In the genomic region with DNA sequence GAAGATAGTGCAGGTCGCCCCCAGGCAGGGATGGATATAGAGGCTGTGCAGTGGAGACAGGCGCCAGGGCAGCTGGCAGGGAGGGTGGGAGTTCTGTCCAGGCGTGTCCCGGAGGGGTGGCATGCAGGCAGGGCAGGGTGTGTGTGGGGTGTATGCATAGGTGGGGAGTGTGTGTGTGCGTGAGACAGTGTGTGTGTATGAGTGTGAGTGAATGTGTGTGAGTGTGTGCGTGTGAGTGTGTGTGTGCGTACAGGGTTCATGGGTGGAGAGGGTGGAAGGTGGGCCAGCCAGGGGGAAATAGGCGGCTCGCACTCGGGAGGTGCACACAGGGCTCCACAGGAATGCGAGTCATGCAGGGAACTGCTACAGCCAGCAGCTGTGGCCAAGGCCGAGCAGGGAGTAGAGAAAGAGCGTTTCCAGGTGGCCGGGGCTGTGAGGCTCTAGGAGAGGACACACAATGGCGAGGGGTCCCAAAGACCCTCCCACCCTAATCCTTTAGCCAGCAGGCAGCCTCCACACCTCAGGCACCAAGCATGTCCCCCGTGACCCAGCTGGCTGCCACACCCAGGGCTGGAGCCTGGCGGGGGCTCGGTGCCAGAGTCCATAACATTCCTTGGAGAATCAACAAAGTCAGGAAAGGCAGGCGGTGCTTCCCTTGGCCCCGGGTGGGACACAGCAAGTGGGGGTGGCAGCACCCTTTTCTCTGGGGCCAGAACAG, we compare ENCODE assay signal across 1 cellular context.
TF ChIP-seq lines count a peak whose summit lies in the region.

No MANE protein-coding gene starts in this region.

TF ChIP-seq in HepG2, 621 proteins besides CTCF, POLR2A, EP300 and RAD21 (continued from another document and continues in another):
- TF ChIP-seq, protein P1, sequence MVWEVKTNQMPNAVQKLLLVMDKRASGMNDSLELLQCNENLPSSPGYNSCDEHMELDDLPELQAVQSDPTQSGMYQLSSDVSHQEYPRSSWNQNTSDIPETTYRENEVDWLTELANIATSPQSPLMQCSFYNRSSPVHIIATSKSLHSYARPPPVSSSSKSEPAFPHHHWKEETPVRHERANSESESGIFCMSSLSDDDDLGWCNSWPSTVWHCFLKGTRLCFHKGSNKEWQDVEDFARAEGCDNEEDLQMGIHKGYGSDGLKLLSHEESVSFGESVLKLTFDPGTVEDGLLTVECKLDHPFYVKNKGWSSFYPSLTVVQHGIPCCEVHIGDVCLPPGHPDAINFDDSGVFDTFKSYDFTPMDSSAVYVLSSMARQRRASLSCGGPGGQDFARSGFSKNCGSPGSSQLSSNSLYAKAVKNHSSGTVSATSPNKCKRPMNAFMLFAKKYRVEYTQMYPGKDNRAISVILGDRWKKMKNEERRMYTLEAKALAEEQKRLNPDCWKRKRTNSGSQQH (CRISPR knock-in tag; IDR thresholded peaks at IDR 0.05; ENCODE audit: low read depth): no peak
- no peak for TF ChIP-seq ESRRA (CRISPR knock-in tag; IDR thresholded peaks at IDR 0.05; ENCODE audit: low read depth)
- no peak for TF ChIP-seq ZFY (CRISPR knock-in tag; IDR thresholded peaks at IDR 0.05)
- TF ChIP-seq, protein P2, sequence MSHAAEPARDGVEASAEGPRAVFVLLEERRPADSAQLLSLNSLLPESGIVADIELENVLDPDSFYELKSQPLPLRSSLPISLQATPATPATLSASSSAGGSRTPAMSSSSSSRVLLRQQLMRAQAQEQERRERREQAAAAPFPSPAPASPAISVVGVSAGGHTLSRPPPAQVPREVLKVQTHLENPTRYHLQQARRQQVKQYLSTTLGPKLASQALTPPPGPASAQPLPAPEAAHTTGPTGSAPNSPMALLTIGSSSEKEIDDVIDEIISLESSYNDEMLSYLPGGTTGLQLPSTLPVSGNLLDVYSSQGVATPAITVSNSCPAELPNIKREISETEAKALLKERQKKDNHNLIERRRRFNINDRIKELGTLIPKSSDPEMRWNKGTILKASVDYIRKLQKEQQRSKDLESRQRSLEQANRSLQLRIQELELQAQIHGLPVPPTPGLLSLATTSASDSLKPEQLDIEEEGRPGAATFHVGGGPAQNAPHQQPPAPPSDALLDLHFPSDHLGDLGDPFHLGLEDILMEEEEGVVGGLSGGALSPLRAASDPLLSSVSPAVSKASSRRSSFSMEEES (CRISPR knock-in tag; IDR thresholded peaks at IDR 0.05): peak; percentile 79
- TF ChIP-seq HOXA3 (CRISPR knock-in tag; IDR thresholded peaks at IDR 0.05): no peak; the same call in 1 of the 2 replicates
- TF ChIP-seq, protein P3, sequence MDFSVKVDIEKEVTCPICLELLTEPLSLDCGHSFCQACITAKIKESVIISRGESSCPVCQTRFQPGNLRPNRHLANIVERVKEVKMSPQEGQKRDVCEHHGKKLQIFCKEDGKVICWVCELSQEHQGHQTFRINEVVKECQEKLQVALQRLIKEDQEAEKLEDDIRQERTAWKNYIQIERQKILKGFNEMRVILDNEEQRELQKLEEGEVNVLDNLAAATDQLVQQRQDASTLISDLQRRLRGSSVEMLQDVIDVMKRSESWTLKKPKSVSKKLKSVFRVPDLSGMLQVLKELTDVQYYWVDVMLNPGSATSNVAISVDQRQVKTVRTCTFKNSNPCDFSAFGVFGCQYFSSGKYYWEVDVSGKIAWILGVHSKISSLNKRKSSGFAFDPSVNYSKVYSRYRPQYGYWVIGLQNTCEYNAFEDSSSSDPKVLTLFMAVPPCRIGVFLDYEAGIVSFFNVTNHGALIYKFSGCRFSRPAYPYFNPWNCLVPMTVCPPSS (IDR thresholded peaks at IDR 0.05): no peak
- TF ChIP-seq ZNF546 (CRISPR knock-in tag; conservative IDR thresholded peaks at IDR 0.05): no peak
- 0 out of 2 replicates have a peak, but pooled peaks have one; percentile 27 for TF ChIP-seq MIER3 (CRISPR knock-in tag; IDR thresholded peaks at IDR 0.05; ENCODE audit: borderline replicate concordance)
- no peak for TF ChIP-seq HCFC1 (IDR thresholded peaks at IDR 0.05; ENCODE audit: low read depth, low read length)
- TF ChIP-seq, protein P4, sequence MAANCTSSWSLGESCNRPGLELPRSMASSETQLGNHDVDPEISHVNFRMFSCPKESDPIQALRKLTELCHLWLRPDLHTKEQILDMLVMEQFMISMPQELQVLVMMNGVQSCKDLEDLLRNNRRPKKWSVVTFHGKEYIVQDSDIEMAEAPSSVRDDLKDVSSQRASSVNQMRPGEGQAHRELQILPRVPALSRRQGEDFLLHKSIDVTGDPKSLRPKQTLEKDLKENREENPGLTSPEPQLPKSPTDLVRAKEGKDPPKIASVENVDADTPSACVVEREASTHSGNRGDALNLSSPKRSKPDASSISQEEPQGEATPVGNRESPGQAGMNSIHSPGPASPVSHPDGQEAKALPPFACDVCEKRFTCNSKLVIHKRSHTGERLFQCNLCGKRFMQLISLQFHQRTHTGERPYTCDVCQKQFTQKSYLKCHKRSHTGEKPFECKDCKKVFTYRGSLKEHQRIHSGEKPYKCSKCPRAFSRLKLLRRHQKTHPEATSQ (CRISPR knock-in tag; IDR thresholded peaks at IDR 0.05; ENCODE audit: borderline replicate concordance): no peak
- TF ChIP-seq, protein P5, sequence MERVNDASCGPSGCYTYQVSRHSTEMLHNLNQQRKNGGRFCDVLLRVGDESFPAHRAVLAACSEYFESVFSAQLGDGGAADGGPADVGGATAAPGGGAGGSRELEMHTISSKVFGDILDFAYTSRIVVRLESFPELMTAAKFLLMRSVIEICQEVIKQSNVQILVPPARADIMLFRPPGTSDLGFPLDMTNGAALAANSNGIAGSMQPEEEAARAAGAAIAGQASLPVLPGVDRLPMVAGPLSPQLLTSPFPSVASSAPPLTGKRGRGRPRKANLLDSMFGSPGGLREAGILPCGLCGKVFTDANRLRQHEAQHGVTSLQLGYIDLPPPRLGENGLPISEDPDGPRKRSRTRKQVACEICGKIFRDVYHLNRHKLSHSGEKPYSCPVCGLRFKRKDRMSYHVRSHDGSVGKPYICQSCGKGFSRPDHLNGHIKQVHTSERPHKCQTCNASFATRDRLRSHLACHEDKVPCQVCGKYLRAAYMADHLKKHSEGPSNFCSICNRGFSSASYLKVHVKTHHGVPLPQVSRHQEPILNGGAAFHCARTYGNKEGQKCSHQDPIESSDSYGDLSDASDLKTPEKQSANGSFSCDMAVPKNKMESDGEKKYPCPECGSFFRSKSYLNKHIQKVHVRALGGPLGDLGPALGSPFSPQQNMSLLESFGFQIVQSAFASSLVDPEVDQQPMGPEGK (CRISPR knock-in tag; IDR thresholded peaks at IDR 0.05): peak; percentile 93
- TF ChIP-seq, protein P6, sequence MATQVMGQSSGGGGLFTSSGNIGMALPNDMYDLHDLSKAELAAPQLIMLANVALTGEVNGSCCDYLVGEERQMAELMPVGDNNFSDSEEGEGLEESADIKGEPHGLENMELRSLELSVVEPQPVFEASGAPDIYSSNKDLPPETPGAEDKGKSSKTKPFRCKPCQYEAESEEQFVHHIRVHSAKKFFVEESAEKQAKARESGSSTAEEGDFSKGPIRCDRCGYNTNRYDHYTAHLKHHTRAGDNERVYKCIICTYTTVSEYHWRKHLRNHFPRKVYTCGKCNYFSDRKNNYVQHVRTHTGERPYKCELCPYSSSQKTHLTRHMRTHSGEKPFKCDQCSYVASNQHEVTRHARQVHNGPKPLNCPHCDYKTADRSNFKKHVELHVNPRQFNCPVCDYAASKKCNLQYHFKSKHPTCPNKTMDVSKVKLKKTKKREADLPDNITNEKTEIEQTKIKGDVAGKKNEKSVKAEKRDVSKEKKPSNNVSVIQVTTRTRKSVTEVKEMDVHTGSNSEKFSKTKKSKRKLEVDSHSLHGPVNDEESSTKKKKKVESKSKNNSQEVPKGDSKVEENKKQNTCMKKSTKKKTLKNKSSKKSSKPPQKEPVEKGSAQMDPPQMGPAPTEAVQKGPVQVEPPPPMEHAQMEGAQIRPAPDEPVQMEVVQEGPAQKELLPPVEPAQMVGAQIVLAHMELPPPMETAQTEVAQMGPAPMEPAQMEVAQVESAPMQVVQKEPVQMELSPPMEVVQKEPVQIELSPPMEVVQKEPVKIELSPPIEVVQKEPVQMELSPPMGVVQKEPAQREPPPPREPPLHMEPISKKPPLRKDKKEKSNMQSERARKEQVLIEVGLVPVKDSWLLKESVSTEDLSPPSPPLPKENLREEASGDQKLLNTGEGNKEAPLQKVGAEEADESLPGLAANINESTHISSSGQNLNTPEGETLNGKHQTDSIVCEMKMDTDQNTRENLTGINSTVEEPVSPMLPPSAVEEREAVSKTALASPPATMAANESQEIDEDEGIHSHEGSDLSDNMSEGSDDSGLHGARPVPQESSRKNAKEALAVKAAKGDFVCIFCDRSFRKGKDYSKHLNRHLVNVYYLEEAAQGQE (IDR thresholded peaks at IDR 0.05; ENCODE audit: borderline replicate concordance in 1 of 2, low read depth in 1 of 2, low read length in 2 of 2): peak in 1 of 2 experiments; percentile 53; a peak in 2 of 4 replicates
- peak; percentile 27; the same call in 1 of the 2 replicates for TF ChIP-seq ZMYM3 (CRISPR knock-in tag; IDR thresholded peaks at IDR 0.05)
- TF ChIP-seq KLF16 (CRISPR knock-in tag; IDR thresholded peaks at IDR 0.05): peak in 1 of 2 experiments; percentile 63; a peak in 2 of 4 replicates
- TF ChIP-seq PLRG1 (conservative IDR thresholded peaks at IDR 0.05): no peak
- peak; percentile 53; the same call in 1 of the 2 replicates for TF ChIP-seq FOXP1 (IDR thresholded peaks at IDR 0.05)
- no peak for TF ChIP-seq FOXP1 (CRISPR knock-in tag; IDR thresholded peaks at IDR 0.05)
- TF ChIP-seq, protein P7, sequence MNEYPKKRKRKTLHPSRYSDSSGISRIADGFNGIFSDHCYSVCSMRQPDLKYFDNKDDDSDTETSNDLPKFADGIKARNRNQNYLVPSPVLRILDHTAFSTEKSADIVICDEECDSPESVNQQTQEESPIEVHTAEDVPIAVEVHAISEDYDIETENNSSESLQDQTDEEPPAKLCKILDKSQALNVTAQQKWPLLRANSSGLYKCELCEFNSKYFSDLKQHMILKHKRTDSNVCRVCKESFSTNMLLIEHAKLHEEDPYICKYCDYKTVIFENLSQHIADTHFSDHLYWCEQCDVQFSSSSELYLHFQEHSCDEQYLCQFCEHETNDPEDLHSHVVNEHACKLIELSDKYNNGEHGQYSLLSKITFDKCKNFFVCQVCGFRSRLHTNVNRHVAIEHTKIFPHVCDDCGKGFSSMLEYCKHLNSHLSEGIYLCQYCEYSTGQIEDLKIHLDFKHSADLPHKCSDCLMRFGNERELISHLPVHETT (CRISPR knock-in tag; conservative IDR thresholded peaks at IDR 0.05): no peak
- TF ChIP-seq, protein P8, sequence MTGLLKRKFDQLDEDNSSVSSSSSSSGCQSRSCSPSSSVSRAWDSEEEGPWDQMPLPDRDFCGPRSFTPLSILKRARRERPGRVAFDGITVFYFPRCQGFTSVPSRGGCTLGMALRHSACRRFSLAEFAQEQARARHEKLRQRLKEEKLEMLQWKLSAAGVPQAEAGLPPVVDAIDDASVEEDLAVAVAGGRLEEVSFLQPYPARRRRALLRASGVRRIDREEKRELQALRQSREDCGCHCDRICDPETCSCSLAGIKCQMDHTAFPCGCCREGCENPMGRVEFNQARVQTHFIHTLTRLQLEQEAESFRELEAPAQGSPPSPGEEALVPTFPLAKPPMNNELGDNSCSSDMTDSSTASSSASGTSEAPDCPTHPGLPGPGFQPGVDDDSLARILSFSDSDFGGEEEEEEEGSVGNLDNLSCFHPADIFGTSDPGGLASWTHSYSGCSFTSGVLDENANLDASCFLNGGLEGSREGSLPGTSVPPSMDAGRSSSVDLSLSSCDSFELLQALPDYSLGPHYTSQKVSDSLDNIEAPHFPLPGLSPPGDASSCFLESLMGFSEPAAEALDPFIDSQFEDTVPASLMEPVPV (CRISPR knock-in tag; IDR thresholded peaks at IDR 0.05): no peak
- TF ChIP-seq ZSCAN9 (CRISPR knock-in tag; IDR thresholded peaks at IDR 0.05; ENCODE audit: borderline replicate concordance): no peak
- TF ChIP-seq RARA (CRISPR knock-in tag; IDR thresholded peaks at IDR 0.05): peak; percentile 69
- TF ChIP-seq, protein P9, sequence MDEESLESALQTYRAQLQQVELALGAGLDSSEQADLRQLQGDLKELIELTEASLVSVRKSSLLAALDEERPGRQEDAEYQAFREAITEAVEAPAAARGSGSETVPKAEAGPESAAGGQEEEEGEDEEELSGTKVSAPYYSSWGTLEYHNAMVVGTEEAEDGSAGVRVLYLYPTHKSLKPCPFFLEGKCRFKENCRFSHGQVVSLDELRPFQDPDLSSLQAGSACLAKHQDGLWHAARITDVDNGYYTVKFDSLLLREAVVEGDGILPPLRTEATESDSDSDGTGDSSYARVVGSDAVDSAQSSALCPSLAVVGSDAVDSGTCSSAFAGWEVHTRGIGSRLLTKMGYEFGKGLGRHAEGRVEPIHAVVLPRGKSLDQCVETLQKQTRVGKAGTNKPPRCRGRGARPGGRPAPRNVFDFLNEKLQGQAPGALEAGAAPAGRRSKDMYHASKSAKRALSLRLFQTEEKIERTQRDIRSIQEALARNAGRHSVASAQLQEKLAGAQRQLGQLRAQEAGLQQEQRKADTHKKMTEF (CRISPR knock-in tag; IDR thresholded peaks at IDR 0.05): peak; percentile 55
- TF ChIP-seq, protein P10, sequence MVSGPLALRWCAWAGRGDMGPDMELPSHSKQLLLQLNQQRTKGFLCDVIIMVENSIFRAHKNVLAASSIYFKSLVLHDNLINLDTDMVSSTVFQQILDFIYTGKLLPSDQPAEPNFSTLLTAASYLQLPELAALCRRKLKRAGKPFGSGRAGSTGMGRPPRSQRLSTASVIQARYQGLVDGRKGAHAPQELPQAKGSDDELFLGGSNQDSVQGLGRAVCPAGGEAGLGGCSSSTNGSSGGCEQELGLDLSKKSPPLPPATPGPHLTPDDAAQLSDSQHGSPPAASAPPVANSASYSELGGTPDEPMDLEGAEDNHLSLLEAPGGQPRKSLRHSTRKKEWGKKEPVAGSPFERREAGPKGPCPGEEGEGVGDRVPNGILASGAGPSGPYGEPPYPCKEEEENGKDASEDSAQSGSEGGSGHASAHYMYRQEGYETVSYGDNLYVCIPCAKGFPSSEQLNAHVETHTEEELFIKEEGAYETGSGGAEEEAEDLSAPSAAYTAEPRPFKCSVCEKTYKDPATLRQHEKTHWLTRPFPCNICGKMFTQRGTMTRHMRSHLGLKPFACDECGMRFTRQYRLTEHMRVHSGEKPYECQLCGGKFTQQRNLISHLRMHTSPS (CRISPR knock-in tag; IDR thresholded peaks at IDR 0.05; ENCODE audit: low read depth): peak; percentile 87
- no peak for TF ChIP-seq ZNF10 (CRISPR knock-in tag; IDR thresholded peaks at IDR 0.05; ENCODE audit: borderline replicate concordance, low read depth)
- TF ChIP-seq MEF2D (CRISPR knock-in tag; IDR thresholded peaks at IDR 0.05): 0 out of 2 replicates have a peak, but pooled peaks have one; percentile 30
- TF ChIP-seq IKZF1 (IDR thresholded peaks at IDR 0.05): no peak
- no peak for TF ChIP-seq HDAC6 (IDR thresholded peaks at IDR 0.05; ENCODE audit: low read depth, low read length)
- TF ChIP-seq ELF3 (CRISPR knock-in tag; IDR thresholded peaks at IDR 0.05): peak; percentile 59; the same call in 1 of the 2 replicates
- TF ChIP-seq, protein P11, sequence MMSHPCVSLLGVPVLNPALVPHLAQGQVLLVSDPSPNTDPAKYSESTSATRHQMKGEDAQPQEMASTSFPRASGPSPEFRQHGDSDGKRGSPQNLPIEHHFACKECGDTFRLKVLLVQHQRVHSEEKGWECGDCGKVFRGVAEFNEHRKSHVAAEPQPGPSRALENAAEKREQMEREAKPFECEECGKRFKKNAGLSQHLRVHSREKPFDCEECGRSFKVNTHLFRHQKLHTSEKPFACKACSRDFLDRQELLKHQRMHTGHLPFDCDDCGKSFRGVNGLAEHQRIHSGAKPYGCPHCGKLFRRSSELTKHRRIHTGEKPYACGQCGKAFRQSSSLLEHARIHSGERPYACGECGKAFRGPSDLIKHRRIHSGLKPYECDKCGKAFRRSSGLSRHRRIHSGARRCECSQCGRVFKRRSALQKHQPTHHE (CRISPR knock-in tag; IDR thresholded peaks at IDR 0.05; ENCODE audit: borderline replicate concordance): no peak
- TF ChIP-seq PAX8 (CRISPR knock-in tag; IDR thresholded peaks at IDR 0.05; ENCODE audit: borderline replicate concordance): no peak; the same call in 1 of the 2 replicates
- TF ChIP-seq ZNF564 (CRISPR knock-in tag; IDR thresholded peaks at IDR 0.05): no peak
- no peak for TF ChIP-seq ZNF33A (CRISPR knock-in tag; IDR thresholded peaks at IDR 0.05; ENCODE audit: borderline replicate concordance)
- no peak for TF ChIP-seq BORCS8-MEF2B (CRISPR knock-in tag; IDR thresholded peaks at IDR 0.05)
- TF ChIP-seq POLR2AphosphoS2 (IDR thresholded peaks at IDR 0.05; ENCODE audit: low read depth, low read length): no peak
- TF ChIP-seq SAFB2 (CRISPR knock-in tag; IDR thresholded peaks at IDR 0.05; ENCODE audit: borderline replicate concordance, low read depth): no peak
